18 cellular contexts compared by ENCODE assay signal in the genomic region with DNA sequence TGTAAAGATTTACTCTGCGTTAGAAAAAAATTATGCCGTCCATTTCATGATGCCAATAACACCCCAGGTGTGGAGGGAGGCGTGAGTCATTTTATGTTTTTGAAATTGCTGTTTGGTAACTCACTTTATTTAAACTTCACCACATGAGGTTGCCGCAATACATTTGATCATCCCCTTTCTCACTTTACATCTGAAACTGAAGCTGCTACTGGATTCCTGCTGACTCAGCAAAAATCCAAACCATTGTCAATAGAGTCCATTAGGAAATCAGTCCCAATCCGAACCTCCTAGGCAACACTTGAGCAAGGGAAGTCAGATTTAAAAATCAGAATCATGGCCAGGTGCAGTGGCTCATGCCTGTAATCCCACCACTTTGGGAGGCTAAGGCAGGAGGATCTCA.
DNase-seq lines count a peak whose midpoint lies in the region; ATAC-seq, FAIRE-seq and TF ChIP-seq lines count a peak whose summit lies in the region.
"Had no signal": no experiment of that assay in that cellular context is flagged by ENCODE, and none has a peak within 500 bp of the region (broad histone marks: within the 10 kb centered on the region; RNA-seq: fewer than 3 reads in every experiment).

No MANE protein-coding gene starts in this region.

- H4K20me1 ChIP-seq in mammary epithelial cell (ENCODE audit: insufficient read depth, low read length), result no peaks in the 10 kb centered on the region
- H4K20me1 ChIP-seq in PC-9 (ENCODE audit: insufficient read depth), result no peaks in the 10 kb centered on the region
- no peaks in the 10 kb centered on the region for H4K20me1 ChIP-seq in H1 (replicated peaks in 1 of 2; ENCODE audit: control insufficient read depth in 1 of 2, insufficient read depth in 2 of 2, low read length in 2 of 2)
- H4K20me1 ChIP-seq: BLaER1 had no signal

- DNase-seq in MCF 10A (ENCODE audit: unreplicated experiment) (peak; percentile 91), mammary epithelial cell (no peak), PC-9 (peak in 1 of 2 experiments; percentile 78), H1 (ENCODE audit: low read depth in 1 of 2, low spot score in 2 of 2) (no peak), type B pancreatic cell (ENCODE audit: extremely low spot score, unreplicated experiment) (no peak)
- DNase-seq: CD4-positive, alpha-beta memory T cell; DMS153; DMS79; GDM1 had no signal

- peaks cover 3% of the 10 kb centered on the region; the same call in 1 of the 2 replicates for H3F3A ChIP-seq in PC-9 (ENCODE audit: insufficient read depth, low read depth)

- H3K27ac ChIP-seq in mammary epithelial cell (ENCODE audit: insufficient read depth, low read depth, low read length) (no peak overlapping the region), PC-9 (peak overlapping the region; percentile 52), H1 (ENCODE audit: low read depth, low read length) (no peak overlapping the region)
- H3K27ac ChIP-seq: 22Rv1, BLaER1 had no signal

- TF ChIP-seq CTCF in MCF 10A (IDR thresholded peaks at IDR 0.05; ENCODE audit: unreplicated experiment) (no peak), mammary epithelial cell (conservative IDR thresholded peaks at IDR 0.05 in 1 of 2, IDR thresholded peaks at IDR 0.05 in 1 of 2; ENCODE audit: extremely low read depth in 1 of 2, insufficient read depth in 1 of 2, low read depth in 1 of 2, low read length in 2 of 2) (no peak), PC-9 (conservative IDR thresholded peaks at IDR 0.05) (no peak), H1 (IDR thresholded peaks at IDR 0.05; ENCODE audit: control extremely low read depth in 1 of 3, insufficient read depth in 1 of 3, low read depth in 1 of 3, low read length in 3 of 3) (no peak), type B pancreatic cell (conservative IDR thresholded peaks at IDR 0.05) (no peak)

- no peak overlapping the region for H2AK5ac ChIP-seq in H1 (ENCODE audit: low read depth, low read length)

- H3K9me3 Mint-ChIP-seq in MCF 10A (ENCODE audit: unreplicated experiment), result peaks cover 12% of the 10 kb centered on the region
- H3K9me3 Mint-ChIP-seq in type B pancreatic cell, result no peaks in the 10 kb centered on the region

- FAIRE-seq in H1 (lab: Jason Lieb, UNC), result no peak
- FAIRE-seq: GM12892, GM18507, HTR-8/SVneo had no signal

- no peak overlapping the region for H3K14ac ChIP-seq in H1 (ENCODE audit: insufficient read length)

- intact Hi-C loops in MCF 10A (cut with micrococcal nuclease), result no loop called here
- intact Hi-C loops in mammary epithelial cell (cut with micrococcal nuclease), result no loop called here
- intact Hi-C loops in PC-9 (cut with micrococcal nuclease; ENCODE audit: unreplicated experiment), result no loop called here

- no peaks in the 10 kb centered on the region for H3K9me2 ChIP-seq in PC-9 (ENCODE audit: insufficient read depth)

- POLR2A ChIA-PET in MCF 10A (lab: Yijun Ruan, JAX), result interaction anchor here (1.9 kb wide), 1 partner anchor 40 kb away, joined by 4 read pairs; no protein-coding TSS in a partner anchor
- POLR2A ChIA-PET in PC-9 (lab: Charles Lee; ENCODE audit: unreplicated experiment), result no interaction called here
- POLR2A ChIA-PET in H1 (lab: Charles Lee; ENCODE audit: partially characterized antibody), result no interaction called here

- H3K4me2 ChIP-seq in mammary epithelial cell (ENCODE audit: insufficient read depth, low read depth, low read length), result no peak overlapping the region
- H3K4me2 ChIP-seq in PC-9, result peak overlapping the region; percentile 43; the same call in 1 of the 2 replicates
- H3K4me2 ChIP-seq in H1 (ENCODE audit: insufficient read depth in 1 of 2, low read depth in 2 of 2, low read length in 2 of 2), result no peak overlapping the region

- no peak for TF ChIP-seq RAD21 in H1 (IDR thresholded peaks at IDR 0.05 in 1 of 2, conservative IDR thresholded peaks at IDR 0.05 in 1 of 2; ENCODE audit: low read depth in 2 of 2, low read length in 2 of 2)

- BruUV-seq in MCF 10A (replicated peaks; lab: Mats Ljungman, UMichigan) (no TSS peak), mammary epithelial cell (replicated peaks; lab: Mats Ljungman, UMichigan) (no TSS peak), PC-9 (replicated peaks; lab: Mats Ljungman, UMichigan) (no TSS peak)

- H3K4me1 ChIP-seq in mammary epithelial cell (ENCODE audit: insufficient read depth, low read length), result no peaks in the 10 kb centered on the region
- peaks cover 15% of the 10 kb centered on the region for H3K4me1 ChIP-seq in PC-9 (replicated peaks; ENCODE audit: insufficient read depth)
- no peaks in the 10 kb centered on the region for H3K4me1 ChIP-seq in H1 (replicated peaks in 1 of 4; ENCODE audit: control insufficient read depth in 3 of 4, insufficient read depth in 4 of 4, low read length in 3 of 4)
- H3K4me1 ChIP-seq: HAP-1 had no signal

- 77% methylated on average over 5 of the region's 5 CpGs for WGBS in mammary epithelial cell (ENCODE audit: low coverage, missing lambda C conversion rate)
- WGBS in H1 (ENCODE audit: extremely low coverage in 1 of 2, insufficient coverage in 1 of 2, insufficient read length in 1 of 2, insufficient replicate concordance in 2 of 2, low coverage in 1 of 2, low lambda C conversion rate in 2 of 2, missing lambda C conversion rate in 1 of 2), 2 experiments, result 91% methylated on average over 5 of the region's 5 CpGs; no CpG with 5 or more reads in 1 of the 2 experiments

- H3K4me1 Mint-ChIP-seq in MCF 10A (ENCODE audit: insufficient read depth, unreplicated experiment) (peaks cover 4% of the 10 kb centered on the region), type B pancreatic cell (ENCODE audit: unreplicated experiment) (no peaks in the 10 kb centered on the region)

- H2BK5ac ChIP-seq in H1 (ENCODE audit: low read depth, low read length), result no peak overlapping the region

- H4K8ac ChIP-seq in H1 (ENCODE audit: extremely low read depth, insufficient read depth, low read length), result no peak overlapping the region

- H3K36me3 Mint-ChIP-seq in MCF 10A (ENCODE audit: insufficient read depth, unreplicated experiment) (no peaks in the 10 kb centered on the region), type B pancreatic cell (no peaks in the 10 kb centered on the region)
- H3K36me3 Mint-ChIP-seq: CD14-positive monocyte; CD4-positive, alpha-beta memory T cell had no signal

- dilution Hi-C loops in mammary epithelial cell (cut with HindIII; ENCODE audit: low sequenced_read_pairs), result no loop called here

- H3K79me2 ChIP-seq in mammary epithelial cell (ENCODE audit: insufficient read depth, low read length), result no peaks in the 10 kb centered on the region
- no peaks in the 10 kb centered on the region for H3K79me2 ChIP-seq in PC-9 (ENCODE audit: low read depth)
- no peaks in the 10 kb centered on the region for H3K79me2 ChIP-seq in H1 (ENCODE audit: control insufficient read depth in 1 of 2, insufficient read depth in 2 of 2, low read length in 2 of 2)

- H3K4me3 Mint-ChIP-seq in MCF 10A (ENCODE audit: unreplicated experiment) (no peak overlapping the region), type B pancreatic cell (no peak overlapping the region)
- H3K4me3 Mint-ChIP-seq: CD14-positive monocyte; CD4-positive, alpha-beta memory T cell had no signal

- H3K36me3 ChIP-seq in mammary epithelial cell (ENCODE audit: insufficient read depth, low read length) (no peaks in the 10 kb centered on the region), PC-9 (ENCODE audit: low read depth) (no peaks in the 10 kb centered on the region), H1 (ENCODE audit: control insufficient read depth in 2 of 4, insufficient read depth in 4 of 4, low read length in 3 of 4) (no peaks in the 10 kb centered on the region)
- H3K36me3 ChIP-seq: BLaER1, HAP-1 had no signal

- in situ Hi-C loops in mammary epithelial cell (cut with MboI; ENCODE audit: low sequenced_read_pairs in 2 of 2), result no loop called here

- CTCF ChIA-PET in MCF 10A (lab: Yijun Ruan, JAX) (interaction anchor here (0.7 kb wide), 1 partner anchor 42 kb away, joined by 5 read pairs; no protein-coding TSS in a partner anchor), mammary epithelial cell (lab: Charles Lee; ENCODE audit: low non-redundant PET) (no interaction called here), PC-9 (lab: Charles Lee) (no interaction called here), H1 (lab: Charles Lee; ENCODE audit: partially characterized antibody) (no interaction called here)

- H2AFZ ChIP-seq in mammary epithelial cell (ENCODE audit: low read depth, low read length) (no peak overlapping the region), PC-9 (no peak overlapping the region), H1 (ENCODE audit: low read length) (no peak overlapping the region)

- no peaks in the 10 kb centered on the region for H3K27me3 ChIP-seq in mammary epithelial cell (ENCODE audit: insufficient read depth, low read length)
- H3K27me3 ChIP-seq in PC-9 (ENCODE audit: insufficient read depth, low read depth), result no peaks in the 10 kb centered on the region
- H3K27me3 ChIP-seq in H1 (replicated peaks in 1 of 4; ENCODE audit: control insufficient read depth in 3 of 4, extremely low read depth in 1 of 4, insufficient read depth in 3 of 4, low read length in 3 of 4), result no peaks in the 10 kb centered on the region
- H3K27me3 ChIP-seq: BLaER1 had no signal

- H2BK15ac ChIP-seq in H1 (ENCODE audit: low read length), result no peak overlapping the region

- no peak for TF ChIP-seq POLR2A in H1 (IDR thresholded peaks at IDR 0.05; ENCODE audit: control extremely low read depth in 1 of 2, low read depth in 2 of 2, low read length in 2 of 2)

- no peaks in the 10 kb centered on the region for H3K23me2 ChIP-seq in H1 (ENCODE audit: low read depth, low read length)

- H2BK120ac ChIP-seq in H1 (replicated peaks; ENCODE audit: low read depth, low read length), result no peak overlapping the region

- no peak overlapping the region for H3K9ac ChIP-seq in mammary epithelial cell (ENCODE audit: insufficient read depth, low read length)
- no peak overlapping the region for H3K9ac ChIP-seq in H1 (replicated peaks in 1 of 4; ENCODE audit: extremely low read depth in 1 of 4, low read depth in 3 of 4, low read length in 3 of 4)
- H3K9ac ChIP-seq: BLaER1 had no signal

- no peak overlapping the region for H3K4me3 ChIP-seq in mammary epithelial cell (replicated peaks in 1 of 3; ENCODE audit: insufficient read depth in 1 of 3, low read depth in 2 of 3, low read length in 3 of 3)
- no peak overlapping the region for H3K4me3 ChIP-seq in PC-9
- no peak overlapping the region for H3K4me3 ChIP-seq in H1 (ENCODE audit: extremely low read depth in 1 of 4, insufficient read depth in 2 of 4, low read depth in 3 of 4, low read length in 4 of 4)
- H3K4me3 ChIP-seq: BLaER1, HAP-1 had no signal

- no peak overlapping the region for H3K56ac ChIP-seq in H1 (replicated peaks; ENCODE audit: insufficient read length, low read depth, low read length)

- ATAC-seq in GM18861 (IDR thresholded peaks at IDR 0.05; ENCODE audit: unreplicated experiment) (no peak), HG03469 (IDR thresholded peaks at IDR 0.05; ENCODE audit: unreplicated experiment) (no peak)

- H2BK12ac ChIP-seq in H1 (ENCODE audit: low read depth, low read length), result no peak overlapping the region

- no peak overlapping the region for H4K5ac ChIP-seq in H1 (ENCODE audit: insufficient read length, low read depth, low read length)

- no peak overlapping the region for H2BK20ac ChIP-seq in H1 (ENCODE audit: low read length)

- no peak for TF ChIP-seq EP300 in H1 (IDR thresholded peaks at IDR 0.05; ENCODE audit: borderline replicate concordance in 1 of 2, low read depth in 2 of 2, low read length in 2 of 2)

- no peak overlapping the region for H3K4ac ChIP-seq in H1 (replicated peaks; ENCODE audit: insufficient read length, low read depth, low read length)

- H3K23ac ChIP-seq in H1 (ENCODE audit: insufficient read length), result no peak overlapping the region

- no peak overlapping the region for H4K91ac ChIP-seq in H1 (replicated peaks; ENCODE audit: insufficient read length, low read length)

- H3K18ac ChIP-seq in H1 (ENCODE audit: extremely low read depth, low read length), result no peak overlapping the region

- no peaks in the 10 kb centered on the region for H3K79me1 ChIP-seq in H1 (ENCODE audit: low read depth, low read length)

- peaks cover 15% of the 10 kb centered on the region for H3K27me3 Mint-ChIP-seq in MCF 10A (ENCODE audit: insufficient read depth, unreplicated experiment)
- H3K27me3 Mint-ChIP-seq in type B pancreatic cell, result no peaks in the 10 kb centered on the region

- no peaks in the 10 kb centered on the region for H3K9me3 ChIP-seq in mammary epithelial cell (replicated peaks; ENCODE audit: insufficient read depth, low read length)
- H3K9me3 ChIP-seq in PC-9 (ENCODE audit: insufficient read depth, low read depth), result no peaks in the 10 kb centered on the region
- H3K9me3 ChIP-seq in H1 (ENCODE audit: insufficient read depth in 2 of 2, low read depth in 1 of 2, low read length in 1 of 2), result peaks cover 0 to 3% of the 10 kb centered on the region in 2 experiments; a peak in 1 of 4 replicates
- H3K9me3 ChIP-seq: BLaER1, HAP-1 had no signal

- H3K27ac Mint-ChIP-seq in MCF 10A (ENCODE audit: low read depth, unreplicated experiment) (no peak overlapping the region), type B pancreatic cell (no peak overlapping the region)
- H3K27ac Mint-ChIP-seq: CD14-positive monocyte; CD4-positive, alpha-beta memory T cell had no signal
